22 cellular contexts compared by ENCODE assay signal in the genomic region with DNA sequence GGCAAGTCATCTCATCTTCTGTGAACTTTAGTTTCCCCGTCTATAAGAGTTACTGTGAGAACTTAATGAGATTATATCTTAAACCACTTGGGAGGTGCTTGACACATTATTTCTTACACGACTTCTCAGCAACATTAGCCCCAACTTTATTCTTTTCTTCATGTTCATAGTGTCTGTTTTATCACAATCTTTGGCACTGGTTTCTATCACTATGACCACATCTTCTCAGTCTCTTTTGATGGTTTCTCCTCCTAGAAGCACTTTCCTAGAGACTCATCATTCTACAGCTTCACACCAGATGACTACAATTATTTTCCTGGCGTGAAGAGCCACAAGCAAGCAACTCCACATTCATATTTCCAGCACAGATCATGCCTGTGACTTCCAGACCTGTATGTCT.
"Had no signal": no experiment of that assay in that cellular context is flagged by ENCODE, and none has a peak within 500 bp of the region (broad histone marks: within the 10 kb centered on the region; RNA-seq: fewer than 3 reads in every experiment).

No MANE protein-coding gene starts in this region.

- H3K4me3 Mint-ChIP-seq: dendritic cell treated with granulocyte-macrophage colony-stimulating factor and Interleukin-4, amounts not matched to agents 40 ng/mL and 50 ng/mL, for 4 days; nephron progenitor cell; stimulated activated effector memory CD8-positive, alpha-beta T cell treated with anti-CD3 and anti-CD28 coated beads, Interleukin-12 subunit alpha, Interleukin-12 subunit beta, amount 100 ng/mL, for 72 hours; type B pancreatic cell had no signal

- H3K4me3 ChIP-seq: colonic mucosa, esophagus muscularis mucosa, lower lobe of right lung, prostate gland, right atrium auricular region, smooth muscle cell, testis, tibial artery had no signal

- H3K27ac ChIP-seq: colonic mucosa, esophagus muscularis mucosa, lower lobe of right lung, prostate gland, right atrium auricular region, testis, tibial artery had no signal

- H3K9me3 ChIP-seq: colonic mucosa, esophagus muscularis mucosa, lower lobe of right lung, prostate gland, right atrium auricular region, testis, tibial artery had no signal

- H3K27me3 Mint-ChIP-seq: dendritic cell treated with granulocyte-macrophage colony-stimulating factor and Interleukin-4, amounts not matched to agents 40 ng/mL and 50 ng/mL, for 4 days had no signal

- DNase-seq: colonic mucosa; effector CD8-positive, alpha-beta T cell; hypothalamus; left ventricle myocardium superior; lower lobe of right lung; nephron progenitor cell; nucleus accumbens; stimulated activated CD4-positive, alpha-beta T cell treated with anti-CD3 and anti-CD28 coated beads, Interleukin-12 subunit alpha, Interleukin-12 subunit beta, amount 100 ng/mL, for 4 hours; stimulated activated CD4-positive, alpha-beta T cell treated with anti-CD3 and anti-CD28 coated beads, Interleukin-1b, Interleukin-23, amount 100 ng/mL, for 48 hours; stimulated activated CD4-positive, alpha-beta T cell treated with anti-CD3 and anti-CD28 coated beads, Interleukin-4, amount 100 ng/mL, for 1 hour; stimulated activated naive CD4-positive, alpha-beta T cell treated with Interleukin-2 at 50 U/mL for 16 hours; substantia nigra; testis; tibial artery had no signal

- ATAC-seq: left ventricle myocardium superior; lower lobe of right lung; sciatic nerve; stimulated activated effector memory CD8-positive, alpha-beta T cell treated with anti-CD3 and anti-CD28 coated beads, Interleukin-12 subunit alpha, Interleukin-12 subunit beta, amount 100 ng/mL, for 72 hours had no signal

- H3K27me3 ChIP-seq: colonic mucosa, esophagus muscularis mucosa, right atrium auricular region, testis, tibial artery had no signal

- H3K9me3 Mint-ChIP-seq: dendritic cell treated with granulocyte-macrophage colony-stimulating factor and Interleukin-4, amounts not matched to agents 40 ng/mL and 50 ng/mL, for 4 days; nephron progenitor cell; stimulated activated effector memory CD8-positive, alpha-beta T cell treated with anti-CD3 and anti-CD28 coated beads, Interleukin-12 subunit alpha, Interleukin-12 subunit beta, amount 100 ng/mL, for 72 hours; type B pancreatic cell had no signal

- H3K27ac Mint-ChIP-seq: dendritic cell treated with granulocyte-macrophage colony-stimulating factor and Interleukin-4, amounts not matched to agents 40 ng/mL and 50 ng/mL, for 4 days; nephron progenitor cell; stimulated activated effector memory CD8-positive, alpha-beta T cell treated with anti-CD3 and anti-CD28 coated beads, Interleukin-12 subunit alpha, Interleukin-12 subunit beta, amount 100 ng/mL, for 72 hours; type B pancreatic cell had no signal

- H3K36me3 Mint-ChIP-seq: stimulated activated effector memory CD8-positive, alpha-beta T cell treated with anti-CD3 and anti-CD28 coated beads, Interleukin-12 subunit alpha, Interleukin-12 subunit beta, amount 100 ng/mL, for 72 hours; type B pancreatic cell had no signal

- H3K4me2 ChIP-seq: smooth muscle cell had no signal

- H3K36me3 ChIP-seq: colonic mucosa, esophagus muscularis mucosa, lower lobe of right lung, prostate gland, right atrium auricular region, tibial artery had no signal

- H3K4me1 ChIP-seq: colonic mucosa, esophagus muscularis mucosa, lower lobe of right lung, prostate gland, right atrium auricular region, testis, tibial artery had no signal

- H3K4me1 Mint-ChIP-seq: stimulated activated effector memory CD8-positive, alpha-beta T cell treated with anti-CD3 and anti-CD28 coated beads, Interleukin-12 subunit alpha, Interleukin-12 subunit beta, amount 100 ng/mL, for 72 hours had no signal
